ENCODE assay signal across 22 cellular contexts in the genomic region with DNA sequence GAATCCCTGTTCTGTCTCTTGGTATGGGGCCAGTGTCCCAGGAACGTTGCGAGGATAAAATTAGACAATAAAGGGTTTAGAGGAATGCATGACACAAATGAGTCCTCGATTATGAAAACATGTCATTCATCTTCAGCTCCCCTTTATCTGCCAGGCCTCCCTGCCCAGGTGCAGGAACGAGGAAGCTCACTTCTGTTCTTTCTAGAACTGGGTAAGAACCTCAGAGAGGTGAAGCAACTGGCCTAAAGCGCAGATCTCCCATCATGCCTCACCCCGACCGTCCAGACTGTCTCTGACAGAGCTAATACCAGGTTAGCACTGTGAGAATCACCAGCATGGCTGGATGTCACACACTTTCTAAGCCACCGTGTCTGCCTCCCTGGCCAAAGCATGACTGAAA. TPM values are rescaled to one million over a fixed set of nuclear protein-coding genes. Genes with fewer than 3 reads are reported as not detected.
A peak's percentile ranks its signal among the peaks of the same experiment; 100 is the strongest.
DNase-seq lines count a peak whose midpoint lies in the region; ATAC-seq and TF ChIP-seq lines count a peak whose summit lies in the region.
"Had no signal": no experiment of that assay in that cellular context is flagged by ENCODE, and none has a peak within 500 bp of the region (broad histone marks: within the 10 kb centered on the region; RNA-seq: fewer than 3 reads in every experiment).

No MANE protein-coding gene starts in this region.

- no peaks in the 10 kb centered on the region for H3K36me3 Mint-ChIP-seq in stimulated activated naive B cell treated with anti-CD40 and anti-IgM and Interleukin-4, amounts not matched to agents 10 μg/mL and 1 μg/mL and 100 μg/mL, for 72 hours
- peaks cover 4% of the 10 kb centered on the region for H3K36me3 Mint-ChIP-seq in endothelial cell (ENCODE audit: low read depth, unreplicated experiment)
- H3K36me3 Mint-ChIP-seq: activated CD8-positive, alpha-beta memory T cell treated with anti-CD3 and anti-CD28 coated beads, Interleukin-2, amount 10 ng/mL, durations not matched to agents 7 days and 5 days had no signal

- no peaks in the 10 kb centered on the region for H3K9me3 Mint-ChIP-seq in stimulated activated naive B cell treated with anti-CD40 and anti-IgM and Interleukin-4, amounts not matched to agents 10 μg/mL and 1 μg/mL and 100 μg/mL, for 72 hours
- H3K9me3 Mint-ChIP-seq in endothelial cell (ENCODE audit: unreplicated experiment): no peaks in the 10 kb centered on the region
- H3K9me3 Mint-ChIP-seq: central memory CD8-positive, alpha-beta T cell had no signal

- H3K27ac Mint-ChIP-seq in stimulated activated naive B cell treated with anti-CD40 and anti-IgM and Interleukin-4, amounts not matched to agents 10 μg/mL and 1 μg/mL and 100 μg/mL, for 72 hours: peak overlapping the region; percentile 43
- no peak overlapping the region for H3K27ac Mint-ChIP-seq in endothelial cell (ENCODE audit: unreplicated experiment)
- H3K27ac Mint-ChIP-seq: activated CD8-positive, alpha-beta memory T cell treated with anti-CD3 and anti-CD28 coated beads, Interleukin-2, amount 10 ng/mL, durations not matched to agents 7 days and 5 days had no signal

- no peak overlapping the region for H3K4me3 Mint-ChIP-seq in stimulated activated naive B cell treated with anti-CD40 and anti-IgM and Interleukin-4, amounts not matched to agents 10 μg/mL and 1 μg/mL and 100 μg/mL, for 72 hours
- H3K4me3 Mint-ChIP-seq in endothelial cell (ENCODE audit: unreplicated experiment): no peak overlapping the region
- H3K4me3 Mint-ChIP-seq: activated CD8-positive, alpha-beta memory T cell treated with anti-CD3 and anti-CD28 coated beads, Interleukin-2, amount 10 ng/mL, durations not matched to agents 7 days and 5 days; central memory CD8-positive, alpha-beta T cell had no signal

- DNase-seq in activated effector memory CD4-positive, alpha-beta T cell treated with anti-CD3 and anti-CD28 coated beads, Interleukin-2, amount 50 U/mL, for 16 hours: peak; percentile 33
- no peak for DNase-seq in activated effector memory CD4-positive, alpha-beta T cell treated with Interleukin-2 at 50 U/mL for 16 hours
- DNase-seq in stimulated activated naive B cell treated with anti-CD40 and anti-IgM and Interleukin-4, amounts not matched to agents 10 μg/mL and 1 μg/mL and 100 μg/mL, for 72 hours: no peak
- DNase-seq in NCI-H2171 treated with DMSO at 0.1 percent for 48 hours (lab: John Stamatoyannopoulos, UW) (no peak), endothelial cell (ENCODE audit: low spot score) (no peak)
- DNase-seq: activated CD8-positive, alpha-beta memory T cell treated with anti-CD3 and anti-CD28 coated beads, Interleukin-2, amount 10 ng/mL, durations not matched to agents 7 days and 5 days; activated gamma-delta T cell treated with Interleukin-2 at 50 U/mL for 16 hours; C1 segment of cervical spinal cord; DMS153; hippocampal formation; kidney; NCI-H1048; NCI-H2081 treated with DMSO at 0.1 percent for 48 hours; NCI-H524 treated with DMSO at 0.1 percent for 48 hours; T-helper 9 cell had no signal

- TF ChIP-seq CTCF in endothelial cell (IDR thresholded peaks at IDR 0.05; ENCODE audit: unreplicated experiment): no peak

- no peaks in the 10 kb centered on the region for H3K27me3 Mint-ChIP-seq in stimulated activated naive B cell treated with anti-CD40 and anti-IgM and Interleukin-4, amounts not matched to agents 10 μg/mL and 1 μg/mL and 100 μg/mL, for 72 hours
- H3K27me3 Mint-ChIP-seq in endothelial cell (ENCODE audit: unreplicated experiment): peaks cover 5% of the 10 kb centered on the region

- ATAC-seq in esophagus mucosa: peak; percentile 47
- no peak for ATAC-seq in stimulated activated naive B cell treated with anti-CD40 and anti-IgM and Interleukin-4, amounts not matched to agents 10 μg/mL and 1 μg/mL and 100 μg/mL, for 72 hours (replicated peaks)
- ATAC-seq: A549; activated CD4-positive, CD25-positive, alpha-beta regulatory T cell treated with anti-CD3 and anti-CD28 coated beads, Interleukin-2, amount 50 U/mL, for 24 hours; activated CD8-positive, alpha-beta memory T cell treated with anti-CD3 and anti-CD28 coated beads, Interleukin-2, amount 10 ng/mL, durations not matched to agents 7 days and 5 days; sciatic nerve had no signal

- peaks cover 19 to 25% of the 10 kb centered on the region in 2 donors for H3K4me1 Mint-ChIP-seq in stimulated activated naive B cell treated with anti-CD40 and anti-IgM and Interleukin-4, amounts not matched to agents 10 μg/mL and 1 μg/mL and 100 μg/mL, for 72 hours
- H3K4me1 Mint-ChIP-seq in endothelial cell (ENCODE audit: unreplicated experiment): peaks cover 9% of the 10 kb centered on the region

RNA-seq across cellular contexts. Expression of a gene that starts 1.5 kb away (rescaled TPM):
- total RNA-seq in esophagus mucosa: 0.12 TPM
- total RNA-seq in endothelial cell (ENCODE audit: unreplicated experiment): not detected
- total RNA-seq: activated CD8-positive, alpha-beta memory T cell treated with anti-CD3 and anti-CD28 coated beads, Interleukin-2, amount 10 ng/mL, durations not matched to agents 7 days and 5 days; sciatic nerve; SJSA1; urinary bladder had no signal

RNA-seq across cellular contexts. Expression of a gene that starts 5.1 kb away (rescaled TPM):
- total RNA-seq in esophagus mucosa: 14.7 TPM
- total RNA-seq in endothelial cell (ENCODE audit: unreplicated experiment): 16.9 TPM

RNA-seq across cellular contexts. Expression of a gene that starts 18.7 kb away (rescaled TPM):
- total RNA-seq in esophagus mucosa (0.12 TPM), endothelial cell (ENCODE audit: unreplicated experiment) (not detected)
- total RNA-seq: activated CD8-positive, alpha-beta memory T cell treated with anti-CD3 and anti-CD28 coated beads, Interleukin-2, amount 10 ng/mL, durations not matched to agents 7 days and 5 days had no signal

RNA-seq across cellular contexts. Expression of a gene that starts 54.6 kb away (rescaled TPM):
- total RNA-seq in esophagus mucosa (2.1 TPM), endothelial cell (ENCODE audit: unreplicated experiment) (8.2 TPM)
- total RNA-seq: SJSA1 had no signal

RNA-seq across cellular contexts. Expression of a gene that starts 58.9 kb away (rescaled TPM):
- total RNA-seq in esophagus mucosa (0.40 TPM), endothelial cell (ENCODE audit: unreplicated experiment) (1.1 TPM)
- total RNA-seq: SJSA1 had no signal
